12 cellular contexts compared by ENCODE assay signal in the genomic region with DNA sequence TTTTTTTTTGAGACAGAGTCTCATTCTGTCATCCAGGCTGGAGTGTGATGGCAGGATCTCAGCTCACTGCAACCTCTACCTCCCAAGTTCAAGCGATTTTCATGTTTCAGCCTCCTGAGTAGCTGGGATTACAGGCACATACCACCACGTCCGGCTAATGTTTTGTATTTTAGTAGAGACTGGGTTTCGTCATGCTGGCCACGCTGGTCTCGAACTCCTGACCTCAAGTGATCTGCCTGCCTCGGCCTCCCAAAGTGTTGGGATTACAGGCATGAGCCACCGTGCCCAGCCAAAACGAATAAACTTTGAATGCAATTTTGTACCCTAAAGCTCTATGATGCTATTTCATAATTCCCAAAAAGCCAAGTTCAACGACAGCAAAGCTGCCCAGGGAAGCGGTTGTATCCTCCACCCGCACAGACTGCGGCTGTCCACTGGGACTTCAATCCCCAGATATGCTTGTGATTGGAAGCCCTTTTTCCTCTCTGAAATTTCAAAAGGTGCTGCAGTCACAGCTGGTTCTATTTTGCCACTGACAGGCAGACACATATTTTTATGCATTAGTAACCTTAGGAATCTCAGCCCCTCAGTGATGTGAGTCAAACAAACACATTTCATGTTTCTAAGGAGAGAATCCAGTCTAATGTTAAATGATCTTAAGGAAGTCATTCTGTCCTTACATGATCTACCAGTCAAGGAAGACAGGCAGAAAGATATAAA. TPM values are rescaled to one million over a fixed set of nuclear protein-coding genes. Genes with fewer than 3 reads are reported as not detected.
A peak's percentile ranks its signal among the peaks of the same experiment; 100 is the strongest.
DNase-seq lines count a peak whose midpoint lies in the region; ATAC-seq, FAIRE-seq and TF ChIP-seq lines count a peak whose summit lies in the region.
"Had no signal": no experiment of that assay in that cellular context is flagged by ENCODE, and none has a peak within 500 bp of the region (broad histone marks: within the 10 kb centered on the region; RNA-seq: fewer than 3 reads in every experiment).

No MANE protein-coding gene starts in this region.

- H3K27me3 Mint-ChIP-seq in chondrocyte (ENCODE audit: low read depth): no peaks in the 10 kb centered on the region
- no peaks in the 10 kb centered on the region for H3K27me3 Mint-ChIP-seq in activated T-cell treated with anti-CD3 and anti-CD28 coated beads, Interleukin-2, amount 50 U/mL, for 72 hours (ENCODE audit: low read depth)

- peak overlapping the region; percentile 96 for H3K27ac Mint-ChIP-seq in chondrocyte (ENCODE audit: unreplicated experiment)
- H3K27ac Mint-ChIP-seq in activated T-cell treated with anti-CD3 and anti-CD28 coated beads, Interleukin-2, amount 50 U/mL, for 72 hours: no peak overlapping the region

- no peak for FAIRE-seq in GM12891 (lab: Jason Lieb, UNC)

- H3K4me1 Mint-ChIP-seq in chondrocyte (ENCODE audit: low read depth): peaks cover 85% of the 10 kb centered on the region
- no peaks in the 10 kb centered on the region for H3K4me1 Mint-ChIP-seq in activated T-cell treated with anti-CD3 and anti-CD28 coated beads, Interleukin-2, amount 50 U/mL, for 72 hours (ENCODE audit: low read depth)

- in situ Hi-C loops in ACHN (cut with HindIII; ENCODE audit: low pct_ligation_motif_present, low pct_unique_long_range_greater_than_20kb, low sequenced_read_pairs): no loop called here

- peaks cover 8% of the 10 kb centered on the region for H3K36me3 Mint-ChIP-seq in chondrocyte (ENCODE audit: low read depth)
- no peaks in the 10 kb centered on the region for H3K36me3 Mint-ChIP-seq in activated T-cell treated with anti-CD3 and anti-CD28 coated beads, Interleukin-2, amount 50 U/mL, for 72 hours (ENCODE audit: insufficient read depth in 2 of 2)

- TF ChIP-seq CTCF in chondrocyte (IDR thresholded peaks at IDR 0.05): no peak

- no peak for ATAC-seq in activated T-cell treated with anti-CD3 and anti-CD28 coated beads, Interleukin-2, amount 50 U/mL, for 72 hours (replicated peaks in 1 of 2)
- no peak for ATAC-seq in GM18517 (IDR thresholded peaks at IDR 0.05; ENCODE audit: unreplicated experiment)
- no peak for ATAC-seq in HG03342 (IDR thresholded peaks at IDR 0.05; ENCODE audit: unreplicated experiment)

- no peak for TF ChIP-seq POLR2A in GM12891 (IDR thresholded peaks at IDR 0.05; ENCODE audit: low read depth, low read length)

- peak overlapping the region; percentile 44 for H3K4me3 Mint-ChIP-seq in chondrocyte (ENCODE audit: unreplicated experiment)
- no peak overlapping the region for H3K4me3 Mint-ChIP-seq in activated T-cell treated with anti-CD3 and anti-CD28 coated beads, Interleukin-2, amount 50 U/mL, for 72 hours

- H3K9me3 Mint-ChIP-seq in chondrocyte (ENCODE audit: low read depth): no peaks in the 10 kb centered on the region
- H3K9me3 Mint-ChIP-seq in activated T-cell treated with anti-CD3 and anti-CD28 coated beads, Interleukin-2, amount 50 U/mL, for 72 hours: no peaks in the 10 kb centered on the region

- DNase-seq in ACHN (peak; percentile 44), HS-5 (ENCODE audit: low read depth) (peak; percentile 81), chondrocyte (ENCODE audit: low spot score) (no peak), kidney glomerular epithelial cell (lab: John Stamatoyannopoulos, UW) (peak; percentile 91), GM12891 (ENCODE audit: insufficient read length, low spot score) (no peak)
- DNase-seq in activated T-cell treated with anti-CD3 and anti-CD28 coated beads, Interleukin-2, amount 50 U/mL, for 72 hours: no peak
- DNase-seq: activated effector memory CD4-positive, alpha-beta T cell treated with anti-CD3 and anti-CD28 coated beads, Interleukin-2, amount 50 U/mL, for 16 hours; AML-193; DND-41; NCI-H2029 treated with DMSO at 0.1 percent for 48 hours had no signal

TF ChIP-seq in GM12891, 5 proteins besides CTCF, POLR2A, EP300 and RAD21:
- TF ChIP-seq POU2F2 (IDR thresholded peaks at IDR 0.05; ENCODE audit: low read depth, low read length) (no peak), SPI1 (IDR thresholded peaks at IDR 0.05; ENCODE audit: low read depth, low read length) (no peak), POLR2AphosphoS5 (IDR thresholded peaks at IDR 0.05; ENCODE audit: low read depth, low read length) (no peak), PAX5 (IDR thresholded peaks at IDR 0.05; ENCODE audit: insufficient read depth, low read length, severe bottlenecking) (no peak), TAF1 (IDR thresholded peaks at IDR 0.05; ENCODE audit: low read depth, low read length) (no peak)

RNA-seq across cellular contexts. Expression of a gene that starts 8.7 kb away (rescaled TPM):
- 1.7 to 4.8 TPM (median 2.4 TPM) in 3 replicates for total RNA-seq in chondrocyte
- total RNA-seq in activated T-cell treated with anti-CD3 and anti-CD28 coated beads, Interleukin-2, amount 50 U/mL, for 72 hours: 1 to 10 TPM in 1 of 2 donors, under 1 TPM in 1; 0.95 to 1.4 TPM
- polyA plus RNA-seq in GM12891 (2012; ENCODE audit: low read depth, missing spikeins): 0.22 TPM

RNA-seq across cellular contexts. Expression of a gene that starts 31.8 kb away (rescaled TPM):
- total RNA-seq in chondrocyte: 124 to 147 TPM (median 127 TPM) in 3 replicates
- total RNA-seq in activated T-cell treated with anti-CD3 and anti-CD28 coated beads, Interleukin-2, amount 50 U/mL, for 72 hours: 10 to 100 TPM; 28.1 to 28.5 TPM
- 3.9 TPM for polyA plus RNA-seq in GM12891 (2012; ENCODE audit: low read depth, missing spikeins)

Comparison
In these comparisons a context has a peak if more than half of its experiments do, and no peak if none do; other contexts are left out.
1. DNase-seq: peak in ACHN (single experiment), HS-5 (single experiment) and kidney glomerular epithelial cell (single experiment); none in chondrocyte (single experiment), activated T-cell treated with anti-CD3 and anti-CD28 coated beads, Interleukin-2, amount 50 U/mL, for 72 hours (0 of 2) and GM12891 (single experiment).